Comparison of ENCODE assay signal across 22 cellular contexts in genomic region chr11:48148749-48149148, GRCh38.
DNase-seq lines count a peak whose midpoint lies in the region; ATAC-seq, FAIRE-seq and TF ChIP-seq lines count a peak whose summit lies in the region.
"Had no signal": no experiment of that assay in that cellular context is flagged by ENCODE, and none has a peak within 500 bp of the region (broad histone marks: within the 10 kb centered on the region; RNA-seq: fewer than 3 reads in every experiment).

No MANE protein-coding gene starts in this region.

- no peak for ATAC-seq in GM21390 (IDR thresholded peaks at IDR 0.05; ENCODE audit: unreplicated experiment)
- ATAC-seq: HCT116, Panc1 had no signal

- H3K4me3 ChIP-seq in bronchial epithelial cell (ENCODE audit: low read depth, low read length) = no peak overlapping the region
- H3K4me3 ChIP-seq: SK-N-MC had no signal

- CTCF ChIA-PET in HEK293T (lab: Yijun Ruan, JAX) = no interaction called here

- no peak for TF ChIP-seq CTCF in bronchial epithelial cell (IDR thresholded peaks at IDR 0.05; ENCODE audit: insufficient read depth, low read length, severe bottlenecking)

- H3K27me3 ChIP-seq in bronchial epithelial cell (ENCODE audit: control insufficient read depth, insufficient read depth, low read length) = no peaks in the 10 kb centered on the region

- FAIRE-seq in bronchial epithelial cell (lab: Jason Lieb, UNC) = no peak
- FAIRE-seq: GM12891, GM18507 had no signal

- DNase-seq in Daoy (ENCODE audit: low read depth) (peak; percentile 28), RPMI7951 (ENCODE audit: low read depth) (peak; percentile 54), bronchial epithelial cell (ENCODE audit: low read depth) (peak; percentile 44), iris pigment epithelial cell (ENCODE audit: low read depth) (peak; percentile 54), NCI-H1105 treated with DMSO at 0.1 percent for 48 hours (lab: John Stamatoyannopoulos, UW) (no peak), NCI-H1417 treated with DMSO at 0.1 percent for 48 hours (lab: John Stamatoyannopoulos, UW) (no peak), HEK293T (ENCODE audit: extremely low spot score) (no peak)
- DNase-seq: Caco-2; CD4-positive, alpha-beta T cell; EL; GOT3; NCI-H187; NCI-H2107; NCI-H2227 treated with DMSO at 0.1 percent for 48 hours; NCI-H524; Right ventricle myocardium superior had no signal

- POLR2A ChIA-PET in HEK293T (lab: Yijun Ruan, JAX) = no interaction called here

- H3K36me3 ChIP-seq in bronchial epithelial cell (ENCODE audit: control insufficient read depth, insufficient read depth, low read length) = no peaks in the 10 kb centered on the region

TF ChIP-seq in HEK293T, 16 proteins besides CTCF, POLR2A, EP300 and RAD21:
- no peak for TF ChIP-seq NFRKB (IDR thresholded peaks at IDR 0.05)
- TF ChIP-seq L3MBTL2 (conservative IDR thresholded peaks at IDR 0.05) = no peak
- TF ChIP-seq FOXK2 (IDR thresholded peaks at IDR 0.05) = no peak
- no peak for TF ChIP-seq FOXM1 (IDR thresholded peaks at IDR 0.05; ENCODE audit: borderline replicate concordance)
- TF ChIP-seq TARDBP (IDR thresholded peaks at IDR 0.05) = no peak
- TF ChIP-seq ARNT (IDR thresholded peaks at IDR 0.05) = no peak
- no peak for TF ChIP-seq ZNF384 (IDR thresholded peaks at IDR 0.05)
- TF ChIP-seq HDGF (IDR thresholded peaks at IDR 0.05; ENCODE audit: borderline replicate concordance) = no peak
- TF ChIP-seq SUZ12 (IDR thresholded peaks at IDR 0.05) = no peak
- no peak for TF ChIP-seq FOXA1 (IDR thresholded peaks at IDR 0.05)
- TF ChIP-seq LEF1 (IDR thresholded peaks at IDR 0.05; ENCODE audit: borderline replicate concordance) = no peak
- no peak for TF ChIP-seq CTBP1 (IDR thresholded peaks at IDR 0.05; ENCODE audit: borderline replicate concordance)
- no peak for TF ChIP-seq PKNOX1 (IDR thresholded peaks at IDR 0.05)
- TF ChIP-seq ELF4 (IDR thresholded peaks at IDR 0.05) = no peak

Comparison
In these comparisons a context has a peak if more than half of its experiments do, and no peak if none do; other contexts are left out.
1. DNase-seq: peak in Daoy (single experiment), RPMI7951 (single experiment), bronchial epithelial cell (single experiment) and iris pigment epithelial cell (single experiment); none in NCI-H1105 treated with DMSO at 0.1 percent for 48 hours (single experiment), NCI-H1417 treated with DMSO at 0.1 percent for 48 hours (single experiment) and HEK293T (single experiment).